8 cellular contexts compared by ENCODE assay signal in the genomic region with DNA sequence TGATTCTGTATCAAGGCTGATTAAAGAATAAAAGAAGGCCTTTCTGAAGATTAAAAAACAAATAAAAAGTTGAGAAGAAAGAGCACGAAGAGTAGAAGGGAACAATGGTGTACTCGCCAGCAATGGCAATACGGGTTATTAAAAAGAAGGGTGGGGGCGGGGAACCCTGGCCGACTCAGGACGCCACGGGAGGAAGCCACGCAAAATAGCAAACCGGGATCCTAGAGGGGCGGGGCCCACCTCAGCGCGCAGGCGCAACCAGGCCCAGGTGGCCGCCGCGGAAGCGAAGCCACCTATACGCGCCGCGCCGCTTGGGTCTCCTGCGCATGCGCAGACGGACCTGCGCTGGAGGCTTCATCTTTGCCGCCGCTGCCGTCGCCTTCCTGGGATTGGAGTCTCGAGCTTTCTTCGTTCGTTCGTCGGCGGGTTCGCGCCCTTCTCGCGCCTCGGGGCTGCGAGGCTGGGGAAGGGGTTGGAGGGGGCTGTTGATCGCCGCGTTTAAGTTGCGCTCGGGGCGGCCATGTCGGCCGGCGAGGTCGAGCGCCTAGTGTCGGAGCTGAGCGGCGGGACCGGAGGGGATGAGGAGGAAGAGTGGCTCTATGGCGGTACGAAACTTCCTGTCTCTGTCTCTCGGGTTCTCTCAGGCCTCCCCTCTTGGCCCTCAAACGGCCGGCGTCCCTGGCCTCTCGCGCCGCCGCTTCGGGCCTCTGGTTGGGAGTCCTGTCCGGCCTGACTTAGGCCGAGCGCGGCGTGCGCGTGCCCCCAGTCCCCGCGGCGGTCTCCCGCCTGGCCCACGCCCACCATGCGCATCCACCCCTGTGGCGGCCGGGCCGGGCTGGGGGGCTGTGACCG. TPM values are rescaled to one million over a fixed set of nuclear protein-coding genes. Genes with fewer than 3 reads are reported as not detected.
A peak's percentile ranks its signal among the peaks of the same experiment; 100 is the strongest.
DNase-seq lines count a peak whose midpoint lies in the region; ATAC-seq, FAIRE-seq and TF ChIP-seq lines count a peak whose summit lies in the region.

A gene with protein sequence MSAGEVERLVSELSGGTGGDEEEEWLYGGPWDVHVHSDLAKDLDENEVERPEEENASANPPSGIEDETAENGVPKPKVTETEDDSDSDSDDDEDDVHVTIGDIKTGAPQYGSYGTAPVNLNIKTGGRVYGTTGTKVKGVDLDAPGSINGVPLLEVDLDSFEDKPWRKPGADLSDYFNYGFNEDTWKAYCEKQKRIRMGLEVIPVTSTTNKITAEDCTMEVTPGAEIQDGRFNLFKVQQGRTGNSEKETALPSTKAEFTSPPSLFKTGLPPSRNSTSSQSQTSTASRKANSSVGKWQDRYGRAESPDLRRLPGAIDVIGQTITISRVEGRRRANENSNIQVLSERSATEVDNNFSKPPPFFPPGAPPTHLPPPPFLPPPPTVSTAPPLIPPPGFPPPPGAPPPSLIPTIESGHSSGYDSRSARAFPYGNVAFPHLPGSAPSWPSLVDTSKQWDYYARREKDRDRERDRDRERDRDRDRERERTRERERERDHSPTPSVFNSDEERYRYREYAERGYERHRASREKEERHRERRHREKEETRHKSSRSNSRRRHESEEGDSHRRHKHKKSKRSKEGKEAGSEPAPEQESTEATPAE (plus strand): TSS at position 323 of the 852 bp plus-strand sequence. CDS start 198 bp downstream, at position 521.

- DNase-seq in Caco-2 (peak; percentile 93 to 96), HUDEP-2 (lab: John Stamatoyannopoulos, UW; ENCODE audit: unreplicated experiment in 76 of 76) (peak in 75 of 76 experiments; percentile 15 to 96 (median 88)), NT2/D1 (ENCODE audit: low read depth, low spot score) (peak; percentile 65)
- peak; percentile 97 for DNase-seq in activated CD8-positive, alpha-beta memory T cell treated with anti-CD3 and anti-CD28 coated beads, Interleukin-2, amount 50 U/mL, for 4 hours
- peak; percentile 90 to 91 for DNase-seq in stimulated activated CD8-positive, alpha-beta memory T cell treated with anti-CD3 and anti-CD28 coated beads, Interleukin-15, amount 100 ng/mL, for 4 hours (ENCODE audit: low read depth in 2 of 2)

- H3K27me3 ChIP-seq in Caco-2 (replicated peaks; ENCODE audit: control insufficient read depth, insufficient read depth, low read length) (no peaks in the 10 kb centered on the region), NT2/D1 (ENCODE audit: insufficient read depth, insufficient read length) (no peaks in the 10 kb centered on the region)

- H3K27ac ChIP-seq in mesodermal cell (ENCODE audit: low read depth, low read length, severe bottlenecking), result peak within 1 kb of the TSS; percentile 65

- H3K9me3 Mint-ChIP-seq in Caco-2 (ENCODE audit: unreplicated experiment), result no peaks in the 10 kb centered on the region

- H3K4me1 Mint-ChIP-seq in Caco-2 (ENCODE audit: low read depth, unreplicated experiment), result peaks cover 16% of the 10 kb centered on the region

- TSS peak; percentile 60 for BruUV-seq in Caco-2 (replicated peaks; lab: Mats Ljungman, UMichigan)

- WGBS in mesodermal cell (ENCODE audit: insufficient coverage in 2 of 2), 2 experiments, result 0% methylated on average over 57 to 62 of the region's 85 CpGs

- no peaks in the 10 kb centered on the region for H3K9me3 ChIP-seq in Caco-2
- H3K9me3 ChIP-seq in NT2/D1 (ENCODE audit: insufficient read depth, low read length), result no peaks in the 10 kb centered on the region
- no peaks in the 10 kb centered on the region for H3K9me3 ChIP-seq in mesodermal cell (ENCODE audit: control insufficient read depth, low read length)

- peak; percentile 86 for ATAC-seq in GM21381 (IDR thresholded peaks at IDR 0.05; ENCODE audit: unreplicated experiment)

- no peaks in the 10 kb centered on the region for H3K36me3 ChIP-seq in Caco-2 (ENCODE audit: control insufficient read depth, insufficient read depth, low read length)
- H3K36me3 ChIP-seq in NT2/D1 (ENCODE audit: insufficient read depth, insufficient read length, low read length), result peaks cover 23% of the 10 kb centered on the region
- peaks cover 15% of the 10 kb centered on the region for H3K36me3 ChIP-seq in mesodermal cell (ENCODE audit: control insufficient read depth, insufficient read depth, low read length)

- peak within 1 kb of the TSS; percentile 93 for H3K9ac ChIP-seq in NT2/D1 (ENCODE audit: insufficient read length, low read depth)

- CTCF ChIA-PET in Caco-2 (lab: Charles Lee), result no interaction called here

- H3K4me1 ChIP-seq in Caco-2 (peaks cover 14% of the 10 kb centered on the region; the same call in 1 of the 2 replicates), NT2/D1 (ENCODE audit: insufficient read depth, insufficient read length) (no peaks in the 10 kb centered on the region), mesodermal cell (ENCODE audit: control insufficient read depth, insufficient read depth, low read length, poor library complexity, severe bottlenecking) (no peaks in the 10 kb centered on the region)

- POLR2A ChIA-PET in Caco-2 (lab: Charles Lee), result no interaction called here

- H3K4me3 ChIP-seq in Caco-2 (ENCODE audit: low read depth, low read length), result peak within 1 kb of the TSS; percentile 78
- H3K4me3 ChIP-seq in NT2/D1 (ENCODE audit: insufficient read length, low read depth), result peak within 1 kb of the TSS; percentile 90
- peak within 1 kb of the TSS; percentile 83 for H3K4me3 ChIP-seq in mesodermal cell (ENCODE audit: extremely low read depth, insufficient read depth, low read length, poor library complexity, severe bottlenecking)

- FAIRE-seq in endometrium (lab: Jason Lieb, UNC), result peak; percentile 70

- H3K36me3 Mint-ChIP-seq in Caco-2 (ENCODE audit: insufficient read depth, unreplicated experiment), result peaks cover 25% of the 10 kb centered on the region

- no peaks in the 10 kb centered on the region for H3K27me3 Mint-ChIP-seq in Caco-2 (ENCODE audit: insufficient read depth, unreplicated experiment)

- peak within 1 kb of the TSS; percentile 98 for H3K27ac Mint-ChIP-seq in Caco-2 (ENCODE audit: unreplicated experiment)

- intact Hi-C loops in Caco-2 (cut with micrococcal nuclease; ENCODE audit: unreplicated experiment), result loop anchor here (1.0 to 5.0 kb wide), 6 partner anchors 11 to 855 kb away; a partner anchor contains a TSS

- peak within 1 kb of the TSS; percentile 98 for H3K4me3 Mint-ChIP-seq in Caco-2 (ENCODE audit: unreplicated experiment)

- no peak for TF ChIP-seq CTCF in Caco-2 (IDR thresholded peaks at IDR 0.05; ENCODE audit: insufficient read depth in 1 of 2, low read depth in 1 of 2, low read length in 1 of 2, severe bottlenecking in 1 of 2, unreplicated experiment in 1 of 2)

RNA-seq across cellular contexts. Expression of the gene that starts here (rescaled TPM):
- total RNA-seq in Caco-2 (2022), result 62.5 and 69.4 TPM in 2 replicates
- polyA plus RNA-seq in mesodermal cell (2013, experiment 1 of 2), result 59.6 TPM
- 64.2 TPM for polyA plus RNA-seq in mesodermal cell (2013, experiment 2 of 2)

Comparison
In these comparisons a context has a peak if more than half of its experiments do, and no peak if none do; other contexts are left out.
1. Peak in every context shown above with its lines: DNase-seq, ATAC-seq, H3K4me3 ChIP-seq and H3K27ac ChIP-seq.